Comparison of ENCODE assay signal across 1 cellular context in genomic region chr7:1311406-1312097, GRCh38.
TF ChIP-seq lines count a peak whose summit lies in the region.

No MANE protein-coding gene starts in this region.

TF ChIP-seq in SK-N-SH, 30 proteins besides CTCF, POLR2A, EP300 and RAD21 (continued from another document):
- TF ChIP-seq USF1 (IDR thresholded peaks at IDR 0.05; ENCODE audit: borderline replicate concordance, low read depth) (no peak), USF2 (IDR thresholded peaks at IDR 0.05; ENCODE audit: borderline replicate concordance, low read depth, low read length) (no peak), TCF12 (IDR thresholded peaks at IDR 0.05) (no peak), SMC3 (IDR thresholded peaks at IDR 0.05; ENCODE audit: low read depth, low read length) (no peak), JUND (IDR thresholded peaks at IDR 0.05) (no peak), NRF1 (IDR thresholded peaks at IDR 0.05; ENCODE audit: low read depth, low read length) (no peak), GABPA (IDR thresholded peaks at IDR 0.05; ENCODE audit: low read depth) (no peak)
